8 cellular contexts compared by ENCODE assay signal in genomic region chr4:26584725-26585124, GRCh38. TPM values are rescaled to one million over a fixed set of nuclear protein-coding genes. Genes with fewer than 3 reads are reported as not detected.
DNase-seq lines count a peak whose midpoint lies in the region; ATAC-seq and TF ChIP-seq lines count a peak whose summit lies in the region.

No MANE protein-coding gene starts in this region.

- peak overlapping the region; percentile 74 for H3K4me3 ChIP-seq in H7 (ENCODE audit: insufficient read depth, low read depth, low read length)
- H3K4me3 ChIP-seq in WI38 (ENCODE audit: low read depth, low read length), result peak overlapping the region; percentile 83
- peak overlapping the region; percentile 85 for H3K4me3 ChIP-seq in skeletal muscle satellite cell (ENCODE audit: low read length)

- H3K27me3 ChIP-seq in H7 (ENCODE audit: control insufficient read depth, insufficient read depth, low read length) (no peaks in the 10 kb centered on the region), foreskin keratinocyte (no peaks in the 10 kb centered on the region), skeletal muscle satellite cell (ENCODE audit: control insufficient read depth, insufficient read depth, low read length) (no peaks in the 10 kb centered on the region)

- H3K9ac ChIP-seq in skeletal muscle satellite cell (ENCODE audit: low read depth, low read length), result peak overlapping the region; percentile 89

- H3K36me3 ChIP-seq in H7 (replicated peaks; ENCODE audit: control insufficient read depth, insufficient read depth, low read length) (no peaks in the 10 kb centered on the region), skeletal muscle satellite cell (ENCODE audit: insufficient read depth, low read length) (no peaks in the 10 kb centered on the region)

- DNase-seq in H7 (no peak), foreskin keratinocyte (no peak), NCI-H146 (lab: John Stamatoyannopoulos, UW) (no peak), amniotic stem cell (lab: John Stamatoyannopoulos, UW) (no peak)

- H3K4me2 ChIP-seq in skeletal muscle satellite cell (ENCODE audit: low read length), result peak overlapping the region; percentile 83

- peaks cover 11% of the 10 kb centered on the region for H3K4me1 ChIP-seq in foreskin keratinocyte
- H3K4me1 ChIP-seq in skeletal muscle satellite cell (ENCODE audit: control insufficient read depth, insufficient read depth, low read length), result peaks cover 11% of the 10 kb centered on the region

- ATAC-seq in foreskin keratinocyte, result peak; percentile 3
- ATAC-seq in esophagus mucosa, result no peak
- ATAC-seq in GM19463 (IDR thresholded peaks at IDR 0.05; ENCODE audit: unreplicated experiment), result no peak

- H3K27ac ChIP-seq in foreskin keratinocyte, result peak overlapping the region; percentile 15

- H3K9me3 ChIP-seq in skeletal muscle satellite cell (replicated peaks; ENCODE audit: low read length), result no peaks in the 10 kb centered on the region

- TF ChIP-seq CTCF in WI38 (IDR thresholded peaks at IDR 0.05; ENCODE audit: low read depth, low read length) (no peak), foreskin keratinocyte (conservative IDR thresholded peaks at IDR 0.05) (no peak)

RNA-seq across cellular contexts. Expression of gene TBC1D19, which starts 0.8 kb away (rescaled TPM):
- 3.7 and 3.8 TPM in 2 replicates for total RNA-seq in H7 (2014; rRNA removed; shearing (Covaris generic))
- total RNA-seq in foreskin keratinocyte, result 7.9 and 9.8 TPM in 2 replicates
- 3.7 and 4.1 TPM in 2 replicates for polyA plus RNA-seq in foreskin keratinocyte
- total RNA-seq in skeletal muscle satellite cell (2012; rRNA removed), result 21.2 and 29.2 TPM in 2 replicates
- total RNA-seq in esophagus mucosa, result 2.7 TPM
